2 cellular contexts compared by ENCODE assay signal in the genomic region with DNA sequence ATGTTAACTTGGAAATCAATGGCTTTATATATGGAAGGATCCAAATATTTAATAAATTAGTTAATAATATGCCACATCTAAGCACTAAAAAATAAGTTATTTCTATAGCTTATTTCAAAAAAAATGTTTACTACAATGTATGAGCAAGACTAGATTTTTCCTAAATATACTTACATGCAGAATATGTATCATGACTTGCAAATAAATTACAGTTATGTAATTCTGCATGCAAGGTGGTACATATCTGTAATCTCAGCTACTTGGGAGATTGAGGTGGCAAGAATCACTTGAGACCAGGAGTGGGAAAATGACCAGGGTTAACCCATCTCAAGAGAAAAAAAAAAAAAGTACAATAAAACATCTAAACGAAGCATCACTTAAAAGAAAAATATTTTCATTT.
TF ChIP-seq lines count a peak whose summit lies in the region.

No MANE protein-coding gene starts in this region.

TF ChIP-seq in HEK293, 187 proteins besides CTCF, POLR2A, EP300 and RAD21:
- no peak for TF ChIP-seq ZNF501 (tag by site-specific recombination; IDR thresholded peaks at IDR 0.05)
- 0 out of 2 replicates have a peak, but pooled peaks have one; percentile 42 for TF ChIP-seq ZNF707 (tag by site-specific recombination; IDR thresholded peaks at IDR 0.05)

TF ChIP-seq in K562, 482 proteins besides CTCF, POLR2A, EP300 and RAD21:
- TF ChIP-seq ZNF316 (IDR thresholded peaks at IDR 0.05) (peak; percentile 61), NFE2 (IDR thresholded peaks at IDR 0.05; ENCODE audit: low read depth) (0 out of 2 replicates have a peak, but pooled peaks have one; percentile 9)
- TF ChIP-seq, protein P1, sequence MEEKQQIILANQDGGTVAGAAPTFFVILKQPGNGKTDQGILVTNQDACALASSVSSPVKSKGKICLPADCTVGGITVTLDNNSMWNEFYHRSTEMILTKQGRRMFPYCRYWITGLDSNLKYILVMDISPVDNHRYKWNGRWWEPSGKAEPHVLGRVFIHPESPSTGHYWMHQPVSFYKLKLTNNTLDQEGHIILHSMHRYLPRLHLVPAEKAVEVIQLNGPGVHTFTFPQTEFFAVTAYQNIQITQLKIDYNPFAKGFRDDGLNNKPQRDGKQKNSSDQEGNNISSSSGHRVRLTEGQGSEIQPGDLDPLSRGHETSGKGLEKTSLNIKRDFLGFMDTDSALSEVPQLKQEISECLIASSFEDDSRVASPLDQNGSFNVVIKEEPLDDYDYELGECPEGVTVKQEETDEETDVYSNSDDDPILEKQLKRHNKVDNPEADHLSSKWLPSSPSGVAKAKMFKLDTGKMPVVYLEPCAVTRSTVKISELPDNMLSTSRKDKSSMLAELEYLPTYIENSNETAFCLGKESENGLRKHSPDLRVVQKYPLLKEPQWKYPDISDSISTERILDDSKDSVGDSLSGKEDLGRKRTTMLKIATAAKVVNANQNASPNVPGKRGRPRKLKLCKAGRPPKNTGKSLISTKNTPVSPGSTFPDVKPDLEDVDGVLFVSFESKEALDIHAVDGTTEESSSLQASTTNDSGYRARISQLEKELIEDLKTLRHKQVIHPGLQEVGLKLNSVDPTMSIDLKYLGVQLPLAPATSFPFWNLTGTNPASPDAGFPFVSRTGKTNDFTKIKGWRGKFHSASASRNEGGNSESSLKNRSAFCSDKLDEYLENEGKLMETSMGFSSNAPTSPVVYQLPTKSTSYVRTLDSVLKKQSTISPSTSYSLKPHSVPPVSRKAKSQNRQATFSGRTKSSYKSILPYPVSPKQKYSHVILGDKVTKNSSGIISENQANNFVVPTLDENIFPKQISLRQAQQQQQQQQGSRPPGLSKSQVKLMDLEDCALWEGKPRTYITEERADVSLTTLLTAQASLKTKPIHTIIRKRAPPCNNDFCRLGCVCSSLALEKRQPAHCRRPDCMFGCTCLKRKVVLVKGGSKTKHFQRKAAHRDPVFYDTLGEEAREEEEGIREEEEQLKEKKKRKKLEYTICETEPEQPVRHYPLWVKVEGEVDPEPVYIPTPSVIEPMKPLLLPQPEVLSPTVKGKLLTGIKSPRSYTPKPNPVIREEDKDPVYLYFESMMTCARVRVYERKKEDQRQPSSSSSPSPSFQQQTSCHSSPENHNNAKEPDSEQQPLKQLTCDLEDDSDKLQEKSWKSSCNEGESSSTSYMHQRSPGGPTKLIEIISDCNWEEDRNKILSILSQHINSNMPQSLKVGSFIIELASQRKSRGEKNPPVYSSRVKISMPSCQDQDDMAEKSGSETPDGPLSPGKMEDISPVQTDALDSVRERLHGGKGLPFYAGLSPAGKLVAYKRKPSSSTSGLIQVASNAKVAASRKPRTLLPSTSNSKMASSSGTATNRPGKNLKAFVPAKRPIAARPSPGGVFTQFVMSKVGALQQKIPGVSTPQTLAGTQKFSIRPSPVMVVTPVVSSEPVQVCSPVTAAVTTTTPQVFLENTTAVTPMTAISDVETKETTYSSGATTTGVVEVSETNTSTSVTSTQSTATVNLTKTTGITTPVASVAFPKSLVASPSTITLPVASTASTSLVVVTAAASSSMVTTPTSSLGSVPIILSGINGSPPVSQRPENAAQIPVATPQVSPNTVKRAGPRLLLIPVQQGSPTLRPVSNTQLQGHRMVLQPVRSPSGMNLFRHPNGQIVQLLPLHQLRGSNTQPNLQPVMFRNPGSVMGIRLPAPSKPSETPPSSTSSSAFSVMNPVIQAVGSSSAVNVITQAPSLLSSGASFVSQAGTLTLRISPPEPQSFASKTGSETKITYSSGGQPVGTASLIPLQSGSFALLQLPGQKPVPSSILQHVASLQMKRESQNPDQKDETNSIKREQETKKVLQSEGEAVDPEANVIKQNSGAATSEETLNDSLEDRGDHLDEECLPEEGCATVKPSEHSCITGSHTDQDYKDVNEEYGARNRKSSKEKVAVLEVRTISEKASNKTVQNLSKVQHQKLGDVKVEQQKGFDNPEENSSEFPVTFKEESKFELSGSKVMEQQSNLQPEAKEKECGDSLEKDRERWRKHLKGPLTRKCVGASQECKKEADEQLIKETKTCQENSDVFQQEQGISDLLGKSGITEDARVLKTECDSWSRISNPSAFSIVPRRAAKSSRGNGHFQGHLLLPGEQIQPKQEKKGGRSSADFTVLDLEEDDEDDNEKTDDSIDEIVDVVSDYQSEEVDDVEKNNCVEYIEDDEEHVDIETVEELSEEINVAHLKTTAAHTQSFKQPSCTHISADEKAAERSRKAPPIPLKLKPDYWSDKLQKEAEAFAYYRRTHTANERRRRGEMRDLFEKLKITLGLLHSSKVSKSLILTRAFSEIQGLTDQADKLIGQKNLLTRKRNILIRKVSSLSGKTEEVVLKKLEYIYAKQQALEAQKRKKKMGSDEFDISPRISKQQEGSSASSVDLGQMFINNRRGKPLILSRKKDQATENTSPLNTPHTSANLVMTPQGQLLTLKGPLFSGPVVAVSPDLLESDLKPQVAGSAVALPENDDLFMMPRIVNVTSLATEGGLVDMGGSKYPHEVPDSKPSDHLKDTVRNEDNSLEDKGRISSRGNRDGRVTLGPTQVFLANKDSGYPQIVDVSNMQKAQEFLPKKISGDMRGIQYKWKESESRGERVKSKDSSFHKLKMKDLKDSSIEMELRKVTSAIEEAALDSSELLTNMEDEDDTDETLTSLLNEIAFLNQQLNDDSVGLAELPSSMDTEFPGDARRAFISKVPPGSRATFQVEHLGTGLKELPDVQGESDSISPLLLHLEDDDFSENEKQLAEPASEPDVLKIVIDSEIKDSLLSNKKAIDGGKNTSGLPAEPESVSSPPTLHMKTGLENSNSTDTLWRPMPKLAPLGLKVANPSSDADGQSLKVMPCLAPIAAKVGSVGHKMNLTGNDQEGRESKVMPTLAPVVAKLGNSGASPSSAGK (IDR thresholded peaks at IDR 0.05), result no peak
